In genomic region chr4:186069734-186070133, GRCh38 we compare ENCODE assay signal across 13 cellular contexts. TPM values are rescaled to one million over a fixed set of nuclear protein-coding genes. Genes with fewer than 3 reads are reported as not detected.
A peak's percentile ranks its signal among the peaks of the same experiment; 100 is the strongest.
DNase-seq lines count a peak whose midpoint lies in the region; ATAC-seq, FAIRE-seq and TF ChIP-seq lines count a peak whose summit lies in the region.
"Had no signal": no experiment of that assay in that cellular context is flagged by ENCODE, and none has a peak within 500 bp of the region (broad histone marks: within the 10 kb centered on the region; RNA-seq: fewer than 3 reads in every experiment).

No MANE protein-coding gene starts in this region.

- CTCF ChIA-PET in SK-N-SH (lab: Yijun Ruan, JAX): interaction anchor here (4.8 kb wide), 1 partner anchor 67 kb away, joined by 28 read pairs; no protein-coding TSS in a partner anchor

- H3K4me3 ChIP-seq in SK-N-SH (ENCODE audit: low read depth in 2 of 2, low read length in 1 of 2) (no peak overlapping the region), dorsolateral prefrontal cortex (peak overlapping the region in 51 of 59 donors; percentile 19 to 74 (median 58)), mucosa of rectum (ENCODE audit: low read length in 2 of 2) (peak overlapping the region; percentile 88 to 97)

- H3K27ac Mint-ChIP-seq in type B pancreatic cell (peak overlapping the region; percentile 84), chondrocyte (ENCODE audit: unreplicated experiment) (no peak overlapping the region)

- H3F3A ChIP-seq in SK-N-SH (replicated peaks; ENCODE audit: insufficient read depth): no peaks in the 10 kb centered on the region

- H3K4me1 ChIP-seq in SK-N-SH (ENCODE audit: control insufficient read depth in 1 of 2, insufficient read depth in 2 of 2, low read depth in 1 of 2, low read length in 1 of 2) (peaks cover 2 to 6% of the 10 kb centered on the region in 2 experiments; a peak in 2 of 4 replicates), mucosa of rectum (ENCODE audit: control insufficient read depth in 2 of 2, insufficient read depth in 2 of 2, low read length in 2 of 2) (peaks cover 5% of the 10 kb centered on the region in 2 donors)

- no peaks in the 10 kb centered on the region for H3K9me2 ChIP-seq in SK-N-SH

- intact Hi-C loops in dorsolateral prefrontal cortex (cut with DNase I): loop anchor here (5.0 kb wide), 2 partner anchors 68 to 123 kb away; partner anchors contain the start of gene CYP4V2 (in 1 of the 2)

- H3K4me1 Mint-ChIP-seq in type B pancreatic cell (ENCODE audit: unreplicated experiment): peaks cover 12% of the 10 kb centered on the region
- H3K4me1 Mint-ChIP-seq in chondrocyte (ENCODE audit: low read depth): peaks cover 21% of the 10 kb centered on the region

- H3K9me3 Mint-ChIP-seq in type B pancreatic cell (no peaks in the 10 kb centered on the region), chondrocyte (ENCODE audit: low read depth) (no peaks in the 10 kb centered on the region)

- ATAC-seq in SK-N-SH treated with all-trans-retinoic acid at 6 μM for 48 hours: no peak

- no peak overlapping the region for H2AFZ ChIP-seq in SK-N-SH (ENCODE audit: low read depth)

- H3K36me3 ChIP-seq in SK-N-SH (replicated peaks in 1 of 2; ENCODE audit: control insufficient read depth in 1 of 2, insufficient read depth in 2 of 2, low read length in 1 of 2): no peaks in the 10 kb centered on the region
- no peaks in the 10 kb centered on the region for H3K36me3 ChIP-seq in mucosa of rectum (ENCODE audit: control insufficient read depth in 2 of 2, insufficient read depth in 2 of 2, low read length in 2 of 2)

- H3K27ac ChIP-seq in SK-N-SH (ENCODE audit: low read depth in 2 of 2, low read length in 1 of 2) (no peak overlapping the region), dorsolateral prefrontal cortex (peak overlapping the region in 15 of 59 donors; percentile 27 to 79 (median 57)), mucosa of rectum (ENCODE audit: low read depth in 2 of 2, low read length in 2 of 2) (peak overlapping the region in 1 of 2 donors; percentile 14)
- H3K27ac ChIP-seq: 22Rv1 had no signal

- DNase-seq in SK-N-SH (no peak), dorsolateral prefrontal cortex (no peak), type B pancreatic cell (ENCODE audit: extremely low spot score, unreplicated experiment) (no peak), GM19239 (ENCODE audit: insufficient read length, low spot score) (no peak), chondrocyte (ENCODE audit: low spot score) (no peak), DMS53 treated with DMSO at 0.1 percent for 48 hours (lab: John Stamatoyannopoulos, UW; ENCODE audit: unreplicated experiment) (no peak)
- DNase-seq: effector memory CD4-positive, alpha-beta T cell; NCI-H748 treated with DMSO at 0.1 percent for 48 hours; stimulated activated naive CD4-positive, alpha-beta T cell treated with Interleukin-2 at 50 U/mL for 16 hours had no signal

- TF ChIP-seq EP300 in SK-N-SH (IDR thresholded peaks at IDR 0.05; ENCODE audit: borderline replicate concordance in 1 of 2, low read depth in 1 of 2, low read length in 1 of 2): no peak

- WGBS in SK-N-SH (ENCODE audit: low lambda C conversion rate): 95% methylated on average over 4 of the region's 4 CpGs

- no peaks in the 10 kb centered on the region for H3K27me3 ChIP-seq in SK-N-SH (ENCODE audit: insufficient read depth)
- H3K27me3 ChIP-seq in dorsolateral prefrontal cortex: no peaks in the 10 kb centered on the region
- no peaks in the 10 kb centered on the region for H3K27me3 ChIP-seq in mucosa of rectum (ENCODE audit: control insufficient read depth in 2 of 2, insufficient read depth in 2 of 2, low read length in 2 of 2)

- H3K79me2 ChIP-seq in SK-N-SH (ENCODE audit: insufficient read depth): no peaks in the 10 kb centered on the region

- TF ChIP-seq CTCF in SK-N-SH (IDR thresholded peaks at IDR 0.05): no peak
- TF ChIP-seq CTCF in dorsolateral prefrontal cortex (IDR thresholded peaks at IDR 0.05 in 54 of 56, conservative IDR thresholded peaks at IDR 0.05 in 2 of 56; ENCODE audit: low read depth in 1 of 56, partially characterized antibody in 56 of 56): no peak
- no peak for TF ChIP-seq CTCF in type B pancreatic cell (conservative IDR thresholded peaks at IDR 0.05)
- TF ChIP-seq CTCF in chondrocyte (IDR thresholded peaks at IDR 0.05): no peak

- H3K27me3 Mint-ChIP-seq in type B pancreatic cell: no peaks in the 10 kb centered on the region
- no peaks in the 10 kb centered on the region for H3K27me3 Mint-ChIP-seq in chondrocyte (ENCODE audit: low read depth)

- no peak overlapping the region for H3K9ac ChIP-seq in SK-N-SH
- H3K9ac ChIP-seq in mucosa of rectum (ENCODE audit: low read depth in 1 of 2, low read length in 2 of 2): peak overlapping the region; percentile 60 to 72

- peak overlapping the region; percentile 68; the same call in 1 of the 2 replicates for H3K4me2 ChIP-seq in SK-N-SH

- no peaks in the 10 kb centered on the region for H4K20me1 ChIP-seq in SK-N-SH (ENCODE audit: insufficient read depth)

- FAIRE-seq in GM19239 (lab: Jason Lieb, UNC): no peak
- FAIRE-seq: H1 had no signal

- no peaks in the 10 kb centered on the region for H3K36me3 Mint-ChIP-seq in type B pancreatic cell
- H3K36me3 Mint-ChIP-seq in chondrocyte (ENCODE audit: low read depth): no peaks in the 10 kb centered on the region

- H3K9me3 ChIP-seq in SK-N-SH (no peaks in the 10 kb centered on the region), mucosa of rectum (ENCODE audit: control insufficient read depth in 2 of 2, low read length in 2 of 2) (no peaks in the 10 kb centered on the region)

- no peak for TF ChIP-seq RAD21 in SK-N-SH (IDR thresholded peaks at IDR 0.05; ENCODE audit: low read length)

- H3K4me3 Mint-ChIP-seq in type B pancreatic cell (peak overlapping the region; percentile 82), chondrocyte (ENCODE audit: unreplicated experiment) (no peak overlapping the region)

- POLR2A ChIA-PET in SK-N-SH (lab: Yijun Ruan, JAX): no interaction called here

TF ChIP-seq in SK-N-SH, 30 proteins besides CTCF, POLR2A, EP300 and RAD21 (continues in another document):
- TF ChIP-seq FOXM1 (IDR thresholded peaks at IDR 0.05; ENCODE audit: low read depth) (no peak), RCOR1 (IDR thresholded peaks at IDR 0.05; ENCODE audit: low read length) (no peak), FOXJ3 (CRISPR knock-in tag; IDR thresholded peaks at IDR 0.05) (no peak), TAF1 (IDR thresholded peaks at IDR 0.05; ENCODE audit: borderline replicate concordance, low read depth, low read length) (no peak)

TF ChIP-seq in SK-N-SH treated with all-trans-retinoic acid at 6 μM for 48 hours, 23 proteins besides CTCF, POLR2A, EP300 and RAD21 (continues in another document):
- TF ChIP-seq PATZ1 (CRISPR knock-in tag; IDR thresholded peaks at IDR 0.05; ENCODE audit: borderline replicate concordance): no peak
- TF ChIP-seq TOX (CRISPR knock-in tag; IDR thresholded peaks at IDR 0.05; ENCODE audit: borderline replicate concordance): no peak
- no peak for TF ChIP-seq BACH2 (CRISPR knock-in tag; IDR thresholded peaks at IDR 0.05; ENCODE audit: borderline replicate concordance)
- TF ChIP-seq GLIS3 (CRISPR knock-in tag; IDR thresholded peaks at IDR 0.05): no peak
- no peak for TF ChIP-seq ISL1 (CRISPR knock-in tag; IDR thresholded peaks at IDR 0.05)
- no peak for TF ChIP-seq CREB5 (CRISPR knock-in tag; IDR thresholded peaks at IDR 0.05; ENCODE audit: low read depth)

RNA-seq across cellular contexts. Expression of gene TLR3, which starts 0.8 kb away (rescaled TPM):
- polyA plus RNA-seq in SK-N-SH (2012; rRNA removed): 0.51 and 0.68 TPM in 2 replicates
- 0.48 and 0.73 TPM in 2 replicates for polyA plus RNA-seq in SK-N-SH (2012; cell fraction: cytosol; rRNA removed)
- 0.27 and 0.48 TPM in 2 replicates for polyA plus RNA-seq in SK-N-SH (2012; cell fraction: nucleus; rRNA removed)
- total RNA-seq in dorsolateral prefrontal cortex: 1 to 10 TPM in 116 of 120 experiments, under 1 TPM in 4; 0.55 to 9.2 (median 2.8) TPM
- 8.8 and 22.6 TPM in 2 replicates for total RNA-seq in type B pancreatic cell (ENCODE audit: low replicate concordance)
- 3.2 to 7.9 TPM (median 3.4 TPM) in 3 replicates for total RNA-seq in chondrocyte

RNA-seq across cellular contexts. Expression of gene FAM149A, which starts 34.8 kb away (rescaled TPM):
- polyA plus RNA-seq in SK-N-SH (2012; rRNA removed): 0.21 and 0.38 TPM in 2 replicates
- polyA plus RNA-seq in SK-N-SH (2012; cell fraction: cytosol; rRNA removed): 0.43 and 0.49 TPM in 2 replicates
- 0.29 and 0.30 TPM in 2 replicates for polyA plus RNA-seq in SK-N-SH (2012; cell fraction: nucleus; rRNA removed)
- total RNA-seq in dorsolateral prefrontal cortex (10 to 100 TPM; 11.1 to 45.5 (median 27.6) TPM), type B pancreatic cell (ENCODE audit: low replicate concordance) (9.3 and 9.9 TPM in 2 replicates), chondrocyte (5.4 to 7.1 TPM (median 5.8 TPM) in 3 replicates)

Comparison
In these comparisons a context has a peak if more than half of its experiments do, and no peak if none do; other contexts are left out.
1. H3K4me3 ChIP-seq: peak in dorsolateral prefrontal cortex (51 of 59) and mucosa of rectum (2 of 2); none in SK-N-SH (0 of 2).